Comparison of ENCODE assay signal across 2 cellular contexts in genomic region chr9:122128007-122128406, GRCh38.
TF ChIP-seq lines count a peak whose summit lies in the region.

No MANE protein-coding gene starts in this region.

TF ChIP-seq in K562, 482 proteins besides CTCF, POLR2A, EP300 and RAD21:
- TF ChIP-seq NEUROD1 (IDR thresholded peaks at IDR 0.05; ENCODE audit: borderline replicate concordance, low read depth, low read length, partially characterized antibody) (no peak), RBM25 (IDR thresholded peaks at IDR 0.05; ENCODE audit: low read depth, low read length, severe bottlenecking) (peak; percentile 41), UBTF (IDR thresholded peaks at IDR 0.05; ENCODE audit: borderline replicate concordance in 1 of 2, low read depth in 2 of 2, low read length in 2 of 2) (no peak)
TF ChIP-seq in K562: peak in this region for 1.

TF ChIP-seq in H1, 55 proteins besides CTCF, POLR2A, EP300 and RAD21:
- no peak for TF ChIP-seq MAX (IDR thresholded peaks at IDR 0.05)
- TF ChIP-seq GTF2F1 (IDR thresholded peaks at IDR 0.05; ENCODE audit: borderline replicate concordance, low read depth, low read length) = no peak
- no peak for TF ChIP-seq ASH2L (IDR thresholded peaks at IDR 0.05; ENCODE audit: low read length)
- no peak for TF ChIP-seq SP2 (IDR thresholded peaks at IDR 0.05; ENCODE audit: low read length)
- no peak for TF ChIP-seq KDM4A (IDR thresholded peaks at IDR 0.05; ENCODE audit: low read depth, low read length, severe bottlenecking)
- no peak for TF ChIP-seq SIRT6 (IDR thresholded peaks at IDR 0.05; ENCODE audit: low read length)
- no peak for TF ChIP-seq RFX5 (IDR thresholded peaks at IDR 0.05; ENCODE audit: borderline replicate concordance, low read depth, low read length)
- no peak for TF ChIP-seq TBP (IDR thresholded peaks at IDR 0.05; ENCODE audit: low read depth, low read length)
- no peak for TF ChIP-seq NANOG (IDR thresholded peaks at IDR 0.05; ENCODE audit: insufficient read depth, low read depth, low read length, poor library complexity, severe bottlenecking)
- no peak for TF ChIP-seq HDAC2 (IDR thresholded peaks at IDR 0.05; ENCODE audit: borderline replicate concordance in 1 of 2, low read depth in 2 of 2, low read length in 2 of 2)
- no peak for TF ChIP-seq TCF12 (IDR thresholded peaks at IDR 0.05; ENCODE audit: low read depth, low read length)
